ENCODE assay signal across 18 cellular contexts in the genomic region with DNA sequence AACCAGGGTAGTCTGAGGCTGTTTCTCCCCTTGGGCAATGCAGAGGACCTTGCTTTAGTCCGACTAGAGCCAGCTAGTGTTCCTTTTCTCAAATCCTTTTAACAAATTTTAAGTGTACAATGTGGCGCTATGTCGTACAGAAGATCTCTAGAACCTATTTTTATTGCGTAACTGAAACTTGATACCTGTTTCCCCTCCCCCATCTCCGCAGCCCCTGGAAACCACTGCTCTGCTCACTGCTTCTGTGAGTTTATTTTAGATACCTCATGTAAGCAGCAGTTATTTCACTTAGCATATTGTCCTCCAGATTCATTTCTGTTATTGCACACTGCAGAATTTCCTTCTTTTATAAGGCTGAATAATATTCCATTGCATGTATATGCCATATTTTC.
"Had no signal": no experiment of that assay in that cellular context is flagged by ENCODE, and none has a peak within 500 bp of the region (broad histone marks: within the 10 kb centered on the region; RNA-seq: fewer than 3 reads in every experiment).

No MANE protein-coding gene starts in this region.

- H3K27ac Mint-ChIP-seq: endodermal cell, naive B cell, nephron, type B pancreatic cell had no signal

- H3K4me1 Mint-ChIP-seq: endodermal cell, naive B cell, nephron had no signal

- ATAC-seq: foreskin keratinocyte, left colon had no signal

- H3K27me3 ChIP-seq: foreskin keratinocyte, hepatocyte, sigmoid colon, stomach had no signal

- H3K9me3 ChIP-seq: thoracic aorta had no signal

- H3K9me3 Mint-ChIP-seq: nephron, type B pancreatic cell had no signal

- H3K36me3 ChIP-seq: sigmoid colon, stomach, thoracic aorta had no signal

- H3K4me3 ChIP-seq: coronary artery, hepatocyte, sigmoid colon, skin epidermis, stomach, thoracic aorta had no signal

- DNase-seq: effector CD4-positive, alpha-beta T cell; erythroblast; foreskin keratinocyte; head of caudate nucleus; left colon; naive B cell; sigmoid colon; stimulated activated CD4-positive, alpha-beta T cell treated with anti-CD3 and anti-CD28 coated beads, Interleukin-2, amount 100 ng/mL, for 24 hours; stimulated activated CD4-positive, alpha-beta T cell treated with anti-CD3 and anti-CD28 coated beads, Interleukin-4, amount 100 ng/mL, for 4 hours; stimulated activated naive CD4-positive, alpha-beta T cell; stomach had no signal

- H3K4me1 ChIP-seq: foreskin keratinocyte, sigmoid colon, stomach had no signal

- H3K4me3 Mint-ChIP-seq: endodermal cell, naive B cell, nephron, type B pancreatic cell had no signal

- H3K27me3 Mint-ChIP-seq: naive B cell had no signal

- H3K27ac ChIP-seq: coronary artery, foreskin keratinocyte, hepatocyte, sigmoid colon, skin epidermis, stomach, thoracic aorta had no signal

- H3K36me3 Mint-ChIP-seq: naive B cell, type B pancreatic cell had no signal
